Comparison of ENCODE assay signal across 13 cellular contexts in the genomic region with DNA sequence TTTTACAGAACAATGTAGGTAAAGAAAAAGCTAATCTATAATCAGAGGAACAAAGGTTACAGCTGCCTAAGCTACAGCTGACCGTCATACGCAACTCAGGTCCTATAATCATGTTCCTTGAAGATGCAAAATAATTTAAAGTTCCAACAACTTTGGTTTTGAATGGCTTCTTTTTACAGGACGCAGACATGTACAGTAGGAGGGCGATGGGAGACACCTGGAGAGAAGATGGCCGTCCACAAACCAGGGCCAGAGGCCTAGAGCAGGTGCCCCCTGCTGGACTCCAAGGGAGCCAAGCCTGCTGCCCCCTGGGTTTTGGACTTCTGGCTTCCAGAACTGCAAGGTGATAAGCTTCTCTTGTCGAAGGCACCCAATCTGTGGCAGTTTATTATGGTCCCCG. TPM values are rescaled to one million over a fixed set of nuclear protein-coding genes. Genes with fewer than 3 reads are reported as not detected.
DNase-seq lines count a peak whose midpoint lies in the region; ATAC-seq and TF ChIP-seq lines count a peak whose summit lies in the region.
"Had no signal": no experiment of that assay in that cellular context is flagged by ENCODE, and none has a peak within 500 bp of the region (broad histone marks: within the 10 kb centered on the region; RNA-seq: fewer than 3 reads in every experiment).

No MANE protein-coding gene starts in this region.

- no peak overlapping the region for H3K4me3 Mint-ChIP-seq in CD14-positive monocyte
- peak overlapping the region; percentile 1; the same call in 1 of the 2 replicates for H3K4me3 Mint-ChIP-seq in HFFc6
- H3K4me3 Mint-ChIP-seq: activated naive CD4-positive, alpha-beta T cell treated with anti-CD3 and anti-CD28 coated beads for 36 hours; stimulated activated memory B cell treated with anti-CD40 and anti-IgM and Interleukin-4, amounts not matched to agents 10 μg/mL and 1 μg/mL and 100 μg/mL, for 72 hours had no signal

- in situ Hi-C loops in astrocyte of the cerebellum (cut with HindIII; ENCODE audit: low sequenced_read_pairs) = no loop called here

- intact Hi-C loops in CD14-positive monocyte (cut with micrococcal nuclease) = no loop called here

- DNase-seq in CD14-positive monocyte (ENCODE audit: low spot score) (no peak), HFFc6 (no peak), astrocyte of the cerebellum (ENCODE audit: low read depth) (no peak), left lobe of liver (ENCODE audit: low spot score) (no peak), ureter (ENCODE audit: low spot score) (no peak)
- no peak for DNase-seq in stimulated activated naive CD4-positive, alpha-beta T cell treated with Interleukin-2 at 50 U/mL for 16 hours (lab: John Stamatoyannopoulos, UW)
- DNase-seq: activated naive CD4-positive, alpha-beta T cell treated with anti-CD3 and anti-CD28 coated beads for 36 hours; DND-41 had no signal

- H3K36me3 Mint-ChIP-seq in CD14-positive monocyte (no peaks in the 10 kb centered on the region), HFFc6 (ENCODE audit: low read depth) (peaks cover 20% of the 10 kb centered on the region)

- H3K27me3 Mint-ChIP-seq in CD14-positive monocyte (ENCODE audit: low read depth in 3 of 3) (peaks cover 2 to 7% (median 4%) of the 10 kb centered on the region in 3 donors), HFFc6 (ENCODE audit: insufficient read depth) (peaks cover 7% of the 10 kb centered on the region; the same call in 1 of the 2 replicates)

- ATAC-seq in left lobe of liver (peak; percentile 55), GM18511 (IDR thresholded peaks at IDR 0.05; ENCODE audit: unreplicated experiment) (no peak), HG03432 (IDR thresholded peaks at IDR 0.05; ENCODE audit: unreplicated experiment) (no peak)
- ATAC-seq: stimulated activated memory B cell treated with anti-CD40 and anti-IgM and Interleukin-4, amounts not matched to agents 10 μg/mL and 1 μg/mL and 100 μg/mL, for 72 hours had no signal

- H3K9me3 Mint-ChIP-seq in CD14-positive monocyte (peaks cover 12 to 26% (median 18%) of the 10 kb centered on the region in 7 donors), HFFc6 (peaks cover 29% of the 10 kb centered on the region)

- peak overlapping the region in 1 of 7 donors; percentile 53 for H3K27ac Mint-ChIP-seq in CD14-positive monocyte
- H3K27ac Mint-ChIP-seq in HFFc6 = peak overlapping the region; percentile 3; the same call in 1 of the 2 replicates
- H3K27ac Mint-ChIP-seq: activated naive CD4-positive, alpha-beta T cell treated with anti-CD3 and anti-CD28 coated beads for 36 hours; stimulated activated memory B cell treated with anti-CD40 and anti-IgM and Interleukin-4, amounts not matched to agents 10 μg/mL and 1 μg/mL and 100 μg/mL, for 72 hours had no signal

- H3K4me1 Mint-ChIP-seq in CD14-positive monocyte (no peaks in the 10 kb centered on the region), HFFc6 (ENCODE audit: low read depth) (peaks cover 13% of the 10 kb centered on the region)
- H3K4me1 Mint-ChIP-seq: stimulated activated memory B cell treated with anti-CD40 and anti-IgM and Interleukin-4, amounts not matched to agents 10 μg/mL and 1 μg/mL and 100 μg/mL, for 72 hours had no signal

- TF ChIP-seq CTCF in CD14-positive monocyte (IDR thresholded peaks at IDR 0.05) = peak; percentile 16
- TF ChIP-seq CTCF in HFFc6 (IDR thresholded peaks at IDR 0.05) = peak; percentile 70
- TF ChIP-seq CTCF in astrocyte of the cerebellum (IDR thresholded peaks at IDR 0.05; ENCODE audit: low read depth, low read length, missing control alignments) = peak; percentile 29

- H3K4me3 ChIP-seq in astrocyte of the cerebellum (ENCODE audit: low read depth, low read length) = no peak overlapping the region
- H3K4me3 ChIP-seq: skin epidermis had no signal

RNA-seq across cellular contexts. Expression of gene HGFAC, which starts 10.6 kb away (rescaled TPM):
- not detected for polyA plus RNA-seq in CD14-positive monocyte
- total RNA-seq in HFFc6 (2021; fragmentation: NEBNext Ultra II Directional; extraction: Animal tissue kit (Norgen Biotek cat#: 25700)) = under 1 TPM in 1 of 6 experiments, not detected in 5; 0.07 TPM
- total RNA-seq in left lobe of liver = 177 TPM
- total RNA-seq in ureter = not detected
- total RNA-seq: activated naive CD4-positive, alpha-beta T cell treated with anti-CD3 and anti-CD28 coated beads for 36 hours had no signal

RNA-seq across cellular contexts. Expression of gene DOK7, which starts 10.7 kb away (rescaled TPM):
- polyA plus RNA-seq in CD14-positive monocyte = not detected
- not detected for total RNA-seq in HFFc6 (2021; fragmentation: NEBNext Ultra II Directional; extraction: Animal tissue kit (Norgen Biotek cat#: 25700))
- total RNA-seq in left lobe of liver (0.83 TPM), ureter (4.5 TPM)
- total RNA-seq: activated naive CD4-positive, alpha-beta T cell treated with anti-CD3 and anti-CD28 coated beads for 36 hours; lung microvascular endothelial cell had no signal

Comparison
In these comparisons a context has a peak if more than half of its experiments do, and no peak if none do; other contexts are left out.
1. CTCF ChIP-seq: peak in every context shown above with its lines; median percentile 70 in HFFc6; 29 in astrocyte of the cerebellum; 16 in CD14-positive monocyte.
2. RNA of gene HGFAC, which starts 10.6 kb away (total RNA-seq): 177 TPM in left lobe of liver (single experiment); not detected in ureter (single experiment) and 0.07 TPM in HFFc6; every median in the first group is over 100 times any median in the second.